In genomic region chr1:154548028-154548427, GRCh38 we compare ENCODE assay signal across 13 cellular contexts. TPM values are rescaled to one million over a fixed set of nuclear protein-coding genes. Genes with fewer than 3 reads are reported as not detected.
DNase-seq lines count a peak whose midpoint lies in the region; ATAC-seq, FAIRE-seq and TF ChIP-seq lines count a peak whose summit lies in the region.
"Had no signal": no experiment of that assay in that cellular context is flagged by ENCODE, and none has a peak within 500 bp of the region (broad histone marks: within the 10 kb centered on the region; RNA-seq: fewer than 3 reads in every experiment).

No MANE protein-coding gene starts in this region.

- peak overlapping the region; percentile 20; the same call in 1 of the 3 replicates for H3K4me2 ChIP-seq in A549

- H3K9me3 ChIP-seq in A549 (no peaks in the 10 kb centered on the region), heart right ventricle (no peaks in the 10 kb centered on the region), MG63 (no peaks in the 10 kb centered on the region), Peyer's patch (no peaks in the 10 kb centered on the region)
- H3K9me3 ChIP-seq: HAP-1, transverse colon had no signal

- TF ChIP-seq EP300 in A549 (IDR thresholded peaks at IDR 0.05) = no peak

- H3K27me3 ChIP-seq in heart right ventricle = no peaks in the 10 kb centered on the region
- H3K27me3 ChIP-seq in MG63 = no peaks in the 10 kb centered on the region
- no peaks in the 10 kb centered on the region for H3K27me3 ChIP-seq in Peyer's patch
- H3K27me3 ChIP-seq: transverse colon had no signal

- CTCF ChIA-PET in A549 (lab: Yijun Ruan, JAX) = interaction anchor here (1.4 to 7.1 kb wide), 5 partner anchors 10 to 67 kb away, joined by 4 to 79 read pairs (median 10); partner anchors contain the start of gene UBE2Q1

- TF ChIP-seq RAD21 in A549 (conservative IDR thresholded peaks at IDR 0.05 in 1 of 2, IDR thresholded peaks at IDR 0.05 in 1 of 2) = no peak

- TF ChIP-seq POLR2A in A549 (IDR thresholded peaks at IDR 0.05; ENCODE audit: low read length) (no peak), Peyer's patch (IDR thresholded peaks at IDR 0.05) (no peak)

- DNase-seq in A549 (ENCODE audit: low read depth in 1 of 2, low spot score in 1 of 2) (no peak), heart right ventricle (peak; percentile 34 to 35), MG63 (no peak), Peyer's patch (no peak)
- DNase-seq: activated CD8-positive, alpha-beta memory T cell treated with anti-CD3 and anti-CD28 coated beads for 24 hours; natural killer cell; NCI-H1048; NCI-H510A; transverse colon had no signal

- intact Hi-C loops in heart right ventricle (cut with DNase I) = loop anchor here in 6 of 10 donors (2.0 to 10.0 kb wide), 5 partner anchors 66 to 193 kb away; partner anchors contain the start of gene IL6R (in 2 of the 6)

- WGBS in A549 (ENCODE audit: missing lambda C conversion rate) = 9% methylated on average over 1 of the region's 1 CpG
- WGBS in heart right ventricle, 2 donors = 33% methylated on average over 1 of the region's 1 CpG

- H3K4me3 ChIP-seq in A549 (no peak overlapping the region), heart right ventricle (no peak overlapping the region), MG63 (no peak overlapping the region), Peyer's patch (no peak overlapping the region)
- H3K4me3 ChIP-seq: HAP-1, transverse colon had no signal

- ATAC-seq in A549 = no peak; a peak in 1 of 6 replicates
- peak in 7 of 8 donors; percentile 49 to 84 (median 75) for ATAC-seq in heart right ventricle
- ATAC-seq: activated naive CD4-positive, alpha-beta T cell treated with anti-CD3 and anti-CD28 coated beads, Interleukin-2, amount 50 U/mL, for 72 hours; natural killer cell had no signal

- H3K27ac ChIP-seq in A549 (no peak overlapping the region), heart right ventricle (peak overlapping the region in 7 of 10 donors; percentile 14 to 49 (median 32)), Peyer's patch (peak overlapping the region in 1 of 4 donors; percentile 61)
- H3K27ac ChIP-seq: transverse colon had no signal

- no peak for FAIRE-seq in A549 (lab: Jason Lieb, UNC)
- FAIRE-seq: RCC 7860 had no signal

- H3K4me1 ChIP-seq in A549 (peaks cover 21% of the 10 kb centered on the region), heart right ventricle (peaks cover 0 to 34% (median 19%) of the 10 kb centered on the region in 9 donors), Peyer's patch (peaks cover 0 to 28% (median 0%) of the 10 kb centered on the region in 4 donors)
- H3K4me1 ChIP-seq: HAP-1 had no signal

- TF ChIP-seq CTCF in A549 (IDR thresholded peaks at IDR 0.05) (no peak), heart right ventricle (IDR thresholded peaks at IDR 0.05) (no peak), Peyer's patch (IDR thresholded peaks at IDR 0.05) (no peak)

- H3K36me3 ChIP-seq in heart right ventricle (peaks cover 0 to 60% (median 42%) of the 10 kb centered on the region in 9 donors), MG63 (peaks cover 39% of the 10 kb centered on the region), Peyer's patch (peaks cover 0 to 43% (median 0%) of the 10 kb centered on the region in 3 donors)

- POLR2A ChIA-PET in A549 (lab: Yijun Ruan, JAX) = no interaction called here

TF ChIP-seq in A549, 52 proteins besides CTCF, POLR2A, EP300 and RAD21:
- no peak for TF ChIP-seq HOXA7 (CRISPR knock-in tag; IDR thresholded peaks at IDR 0.05)
- no peak for TF ChIP-seq BHLHE40 (IDR thresholded peaks at IDR 0.05; ENCODE audit: low read depth, low read length)
- TF ChIP-seq CHD4 (IDR thresholded peaks at IDR 0.05; ENCODE audit: borderline replicate concordance) = no peak
- no peak for TF ChIP-seq KDM5A (IDR thresholded peaks at IDR 0.05)
- TF ChIP-seq PHF8 (IDR thresholded peaks at IDR 0.05; ENCODE audit: borderline replicate concordance, low read depth) = no peak
- TF ChIP-seq FOSB (CRISPR knock-in tag; IDR thresholded peaks at IDR 0.05) = no peak
- no peak for TF ChIP-seq TP53 (CRISPR knock-in tag; IDR thresholded peaks at IDR 0.05)
- TF ChIP-seq SREBF2 (IDR thresholded peaks at IDR 0.05) = no peak
- no peak for TF ChIP-seq JUNB (IDR thresholded peaks at IDR 0.05)
- TF ChIP-seq POLR2AphosphoS2 (conservative IDR thresholded peaks at IDR 0.05; ENCODE audit: low read length) = no peak
- no peak for TF ChIP-seq ZNF302 (CRISPR knock-in tag; IDR thresholded peaks at IDR 0.05)
- TF ChIP-seq EHF (CRISPR knock-in tag; IDR thresholded peaks at IDR 0.05) = no peak
- TF ChIP-seq ZSCAN20 (CRISPR knock-in tag; IDR thresholded peaks at IDR 0.05) = no peak

RNA-seq across cellular contexts. Expression of gene UBE2Q1, which starts 10.4 kb away (rescaled TPM):
- polyA plus RNA-seq in A549 (2011; rRNA removed) (17.6 and 26.6 TPM in 2 replicates), A549 (2017; fragmentation: RNase III; extraction: RNeasy Plus Mini Kit Qiagen cat#74134 plus additional on column Dnase treatment) (41.9 to 49.7 TPM (median 47.2 TPM) in 3 replicates), heart right ventricle (10 to 100 TPM; 19.4 to 28.9 TPM)
- polyA plus RNA-seq in A549 (2012; cell fraction: cytosol; rRNA removed) = 7.9 and 10.6 TPM in 2 replicates
- 5.3 and 11.3 TPM in 2 replicates for polyA plus RNA-seq in A549 (2012; cell fraction: nucleus; rRNA removed)
- polyA minus RNA-seq in A549 (2011; rRNA and poly(A)+ RNA removed) = 12.5 and 20.9 TPM in 2 replicates
- total RNA-seq in heart right ventricle (10 to 100 TPM; 49.1 to 83.5 (median 59.0) TPM), Peyer's patch (100 to 1,000 TPM in 1 of 4 donors, 10 to 100 TPM in 3; 21.8 to 159 (median 30.6) TPM)
- 38.1 and 66.0 TPM in 2 replicates for total RNA-seq in MG63 (2014; rRNA removed; shearing (Covaris generic); ENCODE audit: low replicate concordance)

RNA-seq across cellular contexts. Expression of gene CHRNB2, which starts 19.6 kb away (rescaled TPM):
- polyA plus RNA-seq in A549 (2011; rRNA removed) (0.21 and 0.36 TPM in 2 replicates), A549 (2017; fragmentation: RNase III; extraction: RNeasy Plus Mini Kit Qiagen cat#74134 plus additional on column Dnase treatment) (0.21 to 0.28 TPM (median 0.25 TPM) in 3 replicates), heart right ventricle (under 1 TPM in 1 of 2 donors, not detected in 1; 0.03 TPM)
- 0.17 and 0.30 TPM in 2 replicates for polyA plus RNA-seq in A549 (2012; cell fraction: cytosol; rRNA removed)
- 0.43 and 0.52 TPM in 2 replicates for polyA plus RNA-seq in A549 (2012; cell fraction: nucleus; rRNA removed)
- polyA minus RNA-seq in A549 (2011; rRNA and poly(A)+ RNA removed) = 0.66 and 0.97 TPM in 2 replicates
- total RNA-seq in heart right ventricle (under 1 TPM in 3 of 10 donors, not detected in 7; 0.06 to 0.13 (median 0.07) TPM), Peyer's patch (under 1 TPM in 3 of 4 donors, not detected in 1; 0.27 to 0.53 (median 0.47) TPM)
- total RNA-seq in MG63 (2014; rRNA removed; shearing (Covaris generic); ENCODE audit: low replicate concordance) = not detected in 2 replicates
- total RNA-seq: HT-29, natural killer cell had no signal

RNA-seq across cellular contexts. Expression of gene SHE, which starts 45.8 kb away (rescaled TPM):
- polyA plus RNA-seq in A549 (2011; rRNA removed) (0.01 and 0.03 TPM in 2 replicates), A549 (2017; fragmentation: RNase III; extraction: RNeasy Plus Mini Kit Qiagen cat#74134 plus additional on column Dnase treatment) (0.01 TPM in 1 of 3 replicates, not detected in the others), heart right ventricle (10 to 100 TPM; 13.7 to 19.6 TPM)
- polyA plus RNA-seq in A549 (2012; cell fraction: cytosol; rRNA removed) = 0.01 TPM in 1 of 2 replicates, not detected in the other
- not detected in 2 replicates for polyA plus RNA-seq in A549 (2012; cell fraction: nucleus; rRNA removed)
- polyA minus RNA-seq in A549 (2011; rRNA and poly(A)+ RNA removed) = not detected in 2 replicates
- total RNA-seq in heart right ventricle (10 to 100 TPM in 7 of 10 donors, 1 to 10 TPM in 3; 7.9 to 19.6 (median 12.5) TPM), Peyer's patch (10 to 100 TPM in 1 of 4 donors, 1 to 10 TPM in 3; 1.6 to 19.8 (median 7.3) TPM)
- not detected in 2 replicates for total RNA-seq in MG63 (2014; rRNA removed; shearing (Covaris generic); ENCODE audit: low replicate concordance)
- total RNA-seq: activated naive CD4-positive, alpha-beta T cell treated with anti-CD3 and anti-CD28 coated beads, Interleukin-2, amount 50 U/mL, for 72 hours; HT-29 had no signal

RNA-seq across cellular contexts. Expression of gene TDRD10, which starts 46.0 kb away (rescaled TPM):
- 0.04 TPM in 1 of 2 replicates, not detected in the other for polyA plus RNA-seq in A549 (2011; rRNA removed)
- 0.01 and 0.04 TPM in 2 replicates for polyA plus RNA-seq in A549 (2012; cell fraction: cytosol; rRNA removed)
- 0.10 TPM in 1 of 2 replicates, not detected in the other for polyA plus RNA-seq in A549 (2012; cell fraction: nucleus; rRNA removed)
- not detected in 3 replicates for polyA plus RNA-seq in A549 (2017; fragmentation: RNase III; extraction: RNeasy Plus Mini Kit Qiagen cat#74134 plus additional on column Dnase treatment)
- not detected in 2 replicates for polyA minus RNA-seq in A549 (2011; rRNA and poly(A)+ RNA removed)
- total RNA-seq in heart right ventricle = 1 to 10 TPM; 1.1 to 3.8 (median 1.8) TPM
- polyA plus RNA-seq in heart right ventricle = 10 to 100 TPM in 1 of 2 donors, 1 to 10 TPM in 1; 5.5 to 13.3 TPM
- total RNA-seq in MG63 (2014; rRNA removed; shearing (Covaris generic); ENCODE audit: low replicate concordance) = not detected in 2 replicates
- total RNA-seq in Peyer's patch = 1 to 10 TPM in 2 of 4 donors, under 1 TPM in 1, not detected in 1; 0.53 to 3.5 (median 1.6) TPM
- total RNA-seq: activated naive CD4-positive, alpha-beta T cell treated with anti-CD3 and anti-CD28 coated beads, Interleukin-2, amount 50 U/mL, for 72 hours; HT-29 had no signal

RNA-seq across cellular contexts. Expression of gene ADAR, which starts 60.0 kb away (rescaled TPM):
- polyA plus RNA-seq in A549 (2011; rRNA removed) (170 and 171 TPM in 2 replicates), A549 (2017; fragmentation: RNase III; extraction: RNeasy Plus Mini Kit Qiagen cat#74134 plus additional on column Dnase treatment) (71.7 to 76.1 TPM (median 76.0 TPM) in 3 replicates), heart right ventricle (10 to 100 TPM; 15.4 to 19.4 TPM)
- polyA plus RNA-seq in A549 (2012; cell fraction: cytosol; rRNA removed) = 55.4 and 62.7 TPM in 2 replicates
- 90.0 and 104 TPM in 2 replicates for polyA plus RNA-seq in A549 (2012; cell fraction: nucleus; rRNA removed)
- 264 and 283 TPM in 2 replicates for polyA minus RNA-seq in A549 (2011; rRNA and poly(A)+ RNA removed)
- total RNA-seq in heart right ventricle (100 to 1,000 TPM in 1 of 10 donors, 10 to 100 TPM in 9; 45.3 to 103 (median 55.3) TPM), Peyer's patch (100 to 1,000 TPM; 134 to 205 (median 170) TPM)
- total RNA-seq in MG63 (2014; rRNA removed; shearing (Covaris generic); ENCODE audit: low replicate concordance) = 63.6 and 63.9 TPM in 2 replicates

Comparison
In these comparisons a context has a peak if more than half of its experiments do, and no peak if none do; other contexts are left out.
1. ATAC-seq: peak in heart right ventricle (7 of 8); none in A549 (0 of 2).
2. DNase-seq: peak in heart right ventricle (2 of 2); none in A549 (0 of 2), MG63 (single experiment) and Peyer's patch (0 of 3).
3. H3K27ac ChIP-seq: peak in heart right ventricle (7 of 10); none in A549 (0 of 2).